Comparison of ENCODE assay signal across 14 cellular contexts in genomic region chr6:25945175-25945574, GRCh38. TPM values are rescaled to one million over a fixed set of nuclear protein-coding genes. Genes with fewer than 3 reads are reported as not detected.
A peak's percentile ranks its signal among the peaks of the same experiment; 100 is the strongest.
DNase-seq lines count a peak whose midpoint lies in the region; ATAC-seq and TF ChIP-seq lines count a peak whose summit lies in the region.
"Had no signal": no experiment of that assay in that cellular context is flagged by ENCODE, and none has a peak within 500 bp of the region (broad histone marks: within the 10 kb centered on the region; RNA-seq: fewer than 3 reads in every experiment).

No MANE protein-coding gene starts in this region.

- H3K4me1 ChIP-seq in mesenchymal stem cell (ENCODE audit: control insufficient read depth, insufficient read depth, low read depth, low read length) (no peaks in the 10 kb centered on the region), testis (no peaks in the 10 kb centered on the region)
- H3K4me1 ChIP-seq: lower lobe of right lung had no signal

- H3K9me3 ChIP-seq in mesenchymal stem cell (ENCODE audit: control insufficient read depth, low read length) (no peaks in the 10 kb centered on the region), testis (no peaks in the 10 kb centered on the region)
- H3K9me3 ChIP-seq: lower lobe of right lung had no signal

- no peak overlapping the region for H3K18ac ChIP-seq in mesenchymal stem cell (ENCODE audit: low read depth in 1 of 2, low read length in 2 of 2)

- WGBS in mesenchymal stem cell: 60% methylated on average over 1 of the region's 2 CpGs
- 86 to 89% methylated on average over 2 of the region's 2 CpGs for WGBS in testis, 2 donors

- intact Hi-C loops in testis (cut with DNase I; ENCODE audit: low total_unique reads): no loop called here

- no peak overlapping the region for H2AFZ ChIP-seq in mesenchymal stem cell (ENCODE audit: low read depth, low read length)

- H2BK15ac ChIP-seq in mesenchymal stem cell (ENCODE audit: low read depth, poor library complexity, severe bottlenecking): no peak overlapping the region

- no peak overlapping the region for H3K4me2 ChIP-seq in mesenchymal stem cell (ENCODE audit: low read length, poor library complexity, severe bottlenecking)

- TF ChIP-seq CTCF in GM10266 (IDR thresholded peaks at IDR 0.05; ENCODE audit: control insufficient read depth, insufficient read depth, low read depth, missing control alignments) (no peak), testis (IDR thresholded peaks at IDR 0.05) (no peak)

- no peak overlapping the region for H3K9ac ChIP-seq in mesenchymal stem cell (ENCODE audit: low read length)

- DNase-seq in GM10266 (ENCODE audit: extremely low spot score) (peak; percentile 46), cerebellar nuclear complex (lab: John Stamatoyannopoulos, UW) (no peak), mesenchymal stem cell (no peak), testis (no peak), GM19238 (ENCODE audit: insufficient read length, low spot score) (no peak)
- DNase-seq: activated CD8-positive, alpha-beta memory T cell treated with anti-CD3 and anti-CD28 coated beads for 24 hours; C1 segment of cervical spinal cord; lower lobe of right lung; NCI-H2227 treated with DMSO at 0.1 percent for 48 hours; SHP77 treated with DMSO at 0.1 percent for 48 hours had no signal

- H3K27me3 ChIP-seq in mesenchymal stem cell (ENCODE audit: control insufficient read depth in 1 of 2, insufficient read depth in 1 of 2, low read length in 2 of 2): no peaks in the 10 kb centered on the region
- no peaks in the 10 kb centered on the region for H3K27me3 ChIP-seq in testis

- no peak overlapping the region for H3K23ac ChIP-seq in mesenchymal stem cell (ENCODE audit: low read length in 2 of 2)

- no peaks in the 10 kb centered on the region for H3K79me1 ChIP-seq in mesenchymal stem cell (replicated peaks; ENCODE audit: low read length, poor library complexity, severe bottlenecking)

- no peak overlapping the region for H3K14ac ChIP-seq in mesenchymal stem cell (ENCODE audit: low read length in 2 of 2)

- no peak overlapping the region for H3K4ac ChIP-seq in mesenchymal stem cell (ENCODE audit: low read depth in 1 of 2, low read length in 2 of 2)

- no peak overlapping the region for H2BK12ac ChIP-seq in mesenchymal stem cell (ENCODE audit: low read length in 2 of 2)

- ATAC-seq in GM18907 (IDR thresholded peaks at IDR 0.05; ENCODE audit: unreplicated experiment): peak; percentile 91
- peak; percentile 88 for ATAC-seq in HG02678 (IDR thresholded peaks at IDR 0.05; ENCODE audit: unreplicated experiment)
- peak; percentile 85 for ATAC-seq in HG03558 (IDR thresholded peaks at IDR 0.05; ENCODE audit: extremely low read depth, unreplicated experiment)
- ATAC-seq: lower lobe of right lung had no signal

- TF ChIP-seq POLR2A in testis (IDR thresholded peaks at IDR 0.05): no peak

- H2BK5ac ChIP-seq in mesenchymal stem cell (ENCODE audit: low read depth, low read length, poor library complexity, severe bottlenecking): no peak overlapping the region

- no peak overlapping the region for H2BK120ac ChIP-seq in mesenchymal stem cell (ENCODE audit: low read depth, low read length)

- no peak overlapping the region for H2AK5ac ChIP-seq in mesenchymal stem cell (ENCODE audit: low read length, severe bottlenecking)

- H4K8ac ChIP-seq in mesenchymal stem cell (ENCODE audit: low read length): no peak overlapping the region

- H3K36me3 ChIP-seq in mesenchymal stem cell (ENCODE audit: control insufficient read depth in 1 of 2, insufficient read depth in 2 of 2, low read depth in 1 of 2, low read length in 2 of 2) (no peaks in the 10 kb centered on the region), testis (ENCODE audit: low read depth, missing control alignments) (no peaks in the 10 kb centered on the region)
- H3K36me3 ChIP-seq: lower lobe of right lung had no signal

- no peak overlapping the region for H4K91ac ChIP-seq in mesenchymal stem cell (ENCODE audit: low read length)

- no peak overlapping the region for H3K4me3 ChIP-seq in mesenchymal stem cell (ENCODE audit: insufficient read depth in 1 of 2, low read depth in 1 of 2, low read length in 2 of 2)
- H3K4me3 ChIP-seq in testis: no peak overlapping the region
- H3K4me3 ChIP-seq: lower lobe of right lung had no signal

- no peak overlapping the region for H3K27ac ChIP-seq in mesenchymal stem cell (ENCODE audit: low read length, poor library complexity, severe bottlenecking)
- H3K27ac ChIP-seq in testis: no peak overlapping the region
- H3K27ac ChIP-seq: lower lobe of right lung had no signal

RNA-seq across cellular contexts. Expression of gene SLC17A2, which starts 14.7 kb away (rescaled TPM):
- not detected for polyA plus RNA-seq in mesenchymal stem cell (2013, experiment 1 of 2)
- polyA plus RNA-seq in mesenchymal stem cell (2013, experiment 2 of 2): not detected
- total RNA-seq in testis: under 1 TPM; 0.31 to 0.50 TPM
- polyA plus RNA-seq in testis (ENCODE audit: insufficient read depth, low read depth, low replicate concordance): 0.17 TPM
- total RNA-seq: bronchial epithelial cell, lower lobe of right lung had no signal

RNA-seq across cellular contexts. Expression of gene TRIM38, which starts 17.4 kb away (rescaled TPM):
- polyA plus RNA-seq in mesenchymal stem cell (2013, experiment 1 of 2): 12.8 TPM
- 12.3 TPM for polyA plus RNA-seq in mesenchymal stem cell (2013, experiment 2 of 2)
- 1 to 10 TPM; 5.3 to 9.1 TPM for total RNA-seq in testis
- polyA plus RNA-seq in testis (ENCODE audit: insufficient read depth, low read depth, low replicate concordance): 3.2 TPM
